ENCODE assay signal across 20 cellular contexts in the genomic region with DNA sequence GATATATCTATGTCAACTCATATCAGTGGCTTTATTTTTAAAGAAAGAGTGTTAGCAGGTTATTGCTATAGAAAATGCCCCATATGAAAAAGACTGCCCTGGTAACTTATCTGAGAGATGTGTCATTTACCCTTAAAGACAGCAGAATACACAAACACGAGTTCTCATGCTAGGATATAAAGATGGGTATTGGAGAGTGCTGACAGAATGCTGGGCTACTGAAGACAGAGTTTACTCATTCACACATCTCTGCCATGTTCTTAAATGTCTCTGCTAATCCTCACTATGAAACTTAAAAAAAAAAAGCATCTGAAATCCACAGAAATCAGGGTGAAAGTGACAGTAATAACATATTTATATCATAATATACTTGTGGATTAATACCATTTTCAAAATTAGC.
DNase-seq lines count a peak whose midpoint lies in the region; ATAC-seq, FAIRE-seq and TF ChIP-seq lines count a peak whose summit lies in the region.
"Had no signal": no experiment of that assay in that cellular context is flagged by ENCODE, and none has a peak within 500 bp of the region (broad histone marks: within the 10 kb centered on the region; RNA-seq: fewer than 3 reads in every experiment).

No MANE protein-coding gene starts in this region.

- H3K4me3 Mint-ChIP-seq in activated naive CD4-positive, alpha-beta T cell treated with anti-CD3 and anti-CD28 coated beads, Interleukin-2, amount 50 U/mL, for 24 hours, result peak overlapping the region; percentile 82
- H3K4me3 Mint-ChIP-seq in activated B cell treated with CpG ODN at 0.5 μM for 24 hours (peak overlapping the region; percentile 66), immature natural killer cell (peak overlapping the region; percentile 49 to 85 (median 81))
- H3K4me3 Mint-ChIP-seq: brain had no signal

- H3K27me3 Mint-ChIP-seq in activated naive CD4-positive, alpha-beta T cell treated with anti-CD3 and anti-CD28 coated beads, Interleukin-2, amount 50 U/mL, for 24 hours, result no peaks in the 10 kb centered on the region
- no peaks in the 10 kb centered on the region for H3K27me3 Mint-ChIP-seq in activated B cell treated with CpG ODN at 0.5 μM for 24 hours
- H3K27me3 Mint-ChIP-seq in immature natural killer cell (ENCODE audit: low read depth in 3 of 3), result no peaks in the 10 kb centered on the region

- no peak for TF ChIP-seq CTCF in activated B cell treated with CpG ODN at 0.5 μM for 24 hours (IDR thresholded peaks at IDR 0.05)

- peaks cover 5% of the 10 kb centered on the region for H3K9me3 Mint-ChIP-seq in activated naive CD4-positive, alpha-beta T cell treated with anti-CD3 and anti-CD28 coated beads, Interleukin-2, amount 50 U/mL, for 24 hours
- H3K9me3 Mint-ChIP-seq in activated B cell treated with CpG ODN at 0.5 μM for 24 hours (no peaks in the 10 kb centered on the region), immature natural killer cell (no peaks in the 10 kb centered on the region)

- POLR2A ChIA-PET in activated B cell treated with CpG ODN at 0.5 μM for 24 hours (lab: Charles Lee), result interaction anchor here (0.6 to 5.0 kb wide), 6 partner anchors 9 to 473 kb away, joined by 3 to 66 read pairs (median 9); partner anchors contain the start of gene FOXP1

- no peak for DNase-seq in activated naive CD4-positive, alpha-beta T cell treated with anti-CD3 and anti-CD28 coated beads, Interleukin-2, amount 50 U/mL, for 16 hours
- DNase-seq in activated B cell treated with CpG ODN at 0.5 μM for 24 hours (no peak), immature natural killer cell (no peak), GM12891 (ENCODE audit: insufficient read length, low spot score) (no peak)
- DNase-seq in stimulated activated CD4-positive, alpha-beta T cell treated with anti-CD3 and anti-CD28 coated beads, Interleukin-1b, Interleukin-23, amount 100 ng/mL, for 48 hours, result no peak
- DNase-seq in stimulated activated CD4-positive, alpha-beta T cell treated with anti-CD3 and anti-CD28 coated beads, Interleukin-15, amount 100 ng/mL, for 24 hours, result no peak
- DNase-seq: DMS 273 treated with DMSO at 0.1 percent for 48 hours; hypothalamus; left cardiac atrium; NCI-H2107; NCI-H69; Peyer's patch; small intestine; stimulated activated naive CD4-positive, alpha-beta T cell treated with Interleukin-2 at 50 U/mL for 16 hours; SW 1271 had no signal

- peaks cover 98% of the 10 kb centered on the region for H3K4me1 Mint-ChIP-seq in activated naive CD4-positive, alpha-beta T cell treated with anti-CD3 and anti-CD28 coated beads, Interleukin-2, amount 50 U/mL, for 24 hours
- peaks cover 71% of the 10 kb centered on the region for H3K4me1 Mint-ChIP-seq in activated B cell treated with CpG ODN at 0.5 μM for 24 hours
- peaks cover 60 to 62% of the 10 kb centered on the region in 2 donors for H3K4me1 Mint-ChIP-seq in immature natural killer cell

- peak overlapping the region; percentile 98 for H3K27ac Mint-ChIP-seq in activated naive CD4-positive, alpha-beta T cell treated with anti-CD3 and anti-CD28 coated beads, Interleukin-2, amount 50 U/mL, for 24 hours
- peak overlapping the region; percentile 88 for H3K27ac Mint-ChIP-seq in activated B cell treated with CpG ODN at 0.5 μM for 24 hours
- H3K27ac Mint-ChIP-seq in immature natural killer cell, result peak overlapping the region; percentile 92 to 99 (median 96)

- ATAC-seq in activated B cell treated with CpG ODN at 0.5 μM for 24 hours (ENCODE audit: low read depth) (no peak), SK-N-SH treated with all-trans-retinoic acid at 6 μM for 48 hours (no peak)
- ATAC-seq: HCT116, HepG2, left cardiac atrium had no signal

- H3K36me3 Mint-ChIP-seq in activated naive CD4-positive, alpha-beta T cell treated with anti-CD3 and anti-CD28 coated beads, Interleukin-2, amount 50 U/mL, for 24 hours, result peaks cover 15% of the 10 kb centered on the region
- H3K36me3 Mint-ChIP-seq in activated B cell treated with CpG ODN at 0.5 μM for 24 hours (ENCODE audit: low read depth), result peaks cover 2% of the 10 kb centered on the region
- peaks cover 0 to 7% (median 4%) of the 10 kb centered on the region in 3 donors for H3K36me3 Mint-ChIP-seq in immature natural killer cell
- H3K36me3 Mint-ChIP-seq: brain had no signal

- no peak for FAIRE-seq in GM12891 (lab: Jason Lieb, UNC)
- FAIRE-seq: HepG2, small intestine had no signal

- intact Hi-C loops in activated B cell treated with CpG ODN at 0.5 μM for 24 hours (cut with micrococcal nuclease), result no loop called here

- no peak for TF ChIP-seq POLR2A in GM12891 (IDR thresholded peaks at IDR 0.05; ENCODE audit: low read depth, low read length)

- CTCF ChIA-PET in activated B cell treated with CpG ODN at 0.5 μM for 24 hours (lab: Charles Lee), result interaction anchor here (0.7 to 0.9 kb wide), 2 partner anchors 128 to 152 kb away, joined by 3 read pairs; no protein-coding TSS in a partner anchor

TF ChIP-seq in SK-N-SH treated with all-trans-retinoic acid at 6 μM for 48 hours, 23 proteins besides CTCF, POLR2A, EP300 and RAD21 (continues in another document):
- TF ChIP-seq POU6F1 (CRISPR knock-in tag; IDR thresholded peaks at IDR 0.05; ENCODE audit: borderline replicate concordance, low read depth), result no peak
- no peak for TF ChIP-seq ESRRG (CRISPR knock-in tag; IDR thresholded peaks at IDR 0.05)
- TF ChIP-seq ZNF565 (CRISPR knock-in tag; conservative IDR thresholded peaks at IDR 0.05; ENCODE audit: low read depth), result no peak
- no peak for TF ChIP-seq RARB (CRISPR knock-in tag; IDR thresholded peaks at IDR 0.05)
- no peak for TF ChIP-seq ZFP30 (CRISPR knock-in tag; IDR thresholded peaks at IDR 0.05)
- TF ChIP-seq CSDC2 (CRISPR knock-in tag; IDR thresholded peaks at IDR 0.05), result no peak
- no peak for TF ChIP-seq PPARA (CRISPR knock-in tag; IDR thresholded peaks at IDR 0.05; ENCODE audit: borderline replicate concordance)

TF ChIP-seq in GM12891, 5 proteins besides CTCF, POLR2A, EP300 and RAD21:
- TF ChIP-seq TAF1 (IDR thresholded peaks at IDR 0.05; ENCODE audit: low read depth, low read length), result no peak
- no peak for TF ChIP-seq POLR2AphosphoS5 (IDR thresholded peaks at IDR 0.05; ENCODE audit: low read depth, low read length)
- TF ChIP-seq PAX5 (IDR thresholded peaks at IDR 0.05; ENCODE audit: insufficient read depth, low read length, severe bottlenecking), result no peak
- no peak for TF ChIP-seq POU2F2 (IDR thresholded peaks at IDR 0.05; ENCODE audit: low read depth, low read length)
- no peak for TF ChIP-seq SPI1 (IDR thresholded peaks at IDR 0.05; ENCODE audit: low read depth, low read length)
